1 cellular context compared by ENCODE assay signal in genomic region chr12:93603762-93604161, GRCh38.
TF ChIP-seq lines count a peak whose summit lies in the region.

No MANE protein-coding gene starts in this region.

TF ChIP-seq in K562, 482 proteins besides CTCF, POLR2A, EP300 and RAD21 (continued from another document):
- TF ChIP-seq, protein P1, sequence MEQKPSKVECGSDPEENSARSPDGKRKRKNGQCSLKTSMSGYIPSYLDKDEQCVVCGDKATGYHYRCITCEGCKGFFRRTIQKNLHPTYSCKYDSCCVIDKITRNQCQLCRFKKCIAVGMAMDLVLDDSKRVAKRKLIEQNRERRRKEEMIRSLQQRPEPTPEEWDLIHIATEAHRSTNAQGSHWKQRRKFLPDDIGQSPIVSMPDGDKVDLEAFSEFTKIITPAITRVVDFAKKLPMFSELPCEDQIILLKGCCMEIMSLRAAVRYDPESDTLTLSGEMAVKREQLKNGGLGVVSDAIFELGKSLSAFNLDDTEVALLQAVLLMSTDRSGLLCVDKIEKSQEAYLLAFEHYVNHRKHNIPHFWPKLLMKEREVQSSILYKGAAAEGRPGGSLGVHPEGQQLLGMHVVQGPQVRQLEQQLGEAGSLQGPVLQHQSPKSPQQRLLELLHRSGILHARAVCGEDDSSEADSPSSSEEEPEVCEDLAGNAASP (IDR thresholded peaks at IDR 0.05), result no peak
- TF ChIP-seq ZNF12 (CRISPR knock-in tag; IDR thresholded peaks at IDR 0.05), result no peak
- 0 out of 2 replicates have a peak, but pooled peaks have one; percentile 34 for TF ChIP-seq FOXJ2 (tag; IDR thresholded peaks at IDR 0.05)
- TF ChIP-seq NFIC (IDR thresholded peaks at IDR 0.05), result no peak
- TF ChIP-seq, protein P2, sequence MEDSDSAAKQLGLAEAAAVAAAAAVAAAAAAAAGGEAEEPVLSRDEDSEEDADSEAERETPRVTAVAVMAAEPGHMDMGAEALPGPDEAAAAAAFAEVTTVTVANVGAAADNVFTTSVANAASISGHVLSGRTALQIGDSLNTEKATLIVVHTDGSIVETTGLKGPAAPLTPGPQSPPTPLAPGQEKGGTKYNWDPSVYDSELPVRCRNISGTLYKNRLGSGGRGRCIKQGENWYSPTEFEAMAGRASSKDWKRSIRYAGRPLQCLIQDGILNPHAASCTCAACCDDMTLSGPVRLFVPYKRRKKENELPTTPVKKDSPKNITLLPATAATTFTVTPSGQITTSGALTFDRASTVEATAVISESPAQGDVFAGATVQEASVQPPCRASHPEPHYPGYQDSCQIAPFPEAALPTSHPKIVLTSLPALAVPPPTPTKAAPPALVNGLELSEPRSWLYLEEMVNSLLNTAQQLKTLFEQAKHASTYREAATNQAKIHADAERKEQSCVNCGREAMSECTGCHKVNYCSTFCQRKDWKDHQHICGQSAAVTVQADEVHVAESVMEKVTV (CRISPR knock-in tag; IDR thresholded peaks at IDR 0.05), result no peak
- TF ChIP-seq, protein P3, sequence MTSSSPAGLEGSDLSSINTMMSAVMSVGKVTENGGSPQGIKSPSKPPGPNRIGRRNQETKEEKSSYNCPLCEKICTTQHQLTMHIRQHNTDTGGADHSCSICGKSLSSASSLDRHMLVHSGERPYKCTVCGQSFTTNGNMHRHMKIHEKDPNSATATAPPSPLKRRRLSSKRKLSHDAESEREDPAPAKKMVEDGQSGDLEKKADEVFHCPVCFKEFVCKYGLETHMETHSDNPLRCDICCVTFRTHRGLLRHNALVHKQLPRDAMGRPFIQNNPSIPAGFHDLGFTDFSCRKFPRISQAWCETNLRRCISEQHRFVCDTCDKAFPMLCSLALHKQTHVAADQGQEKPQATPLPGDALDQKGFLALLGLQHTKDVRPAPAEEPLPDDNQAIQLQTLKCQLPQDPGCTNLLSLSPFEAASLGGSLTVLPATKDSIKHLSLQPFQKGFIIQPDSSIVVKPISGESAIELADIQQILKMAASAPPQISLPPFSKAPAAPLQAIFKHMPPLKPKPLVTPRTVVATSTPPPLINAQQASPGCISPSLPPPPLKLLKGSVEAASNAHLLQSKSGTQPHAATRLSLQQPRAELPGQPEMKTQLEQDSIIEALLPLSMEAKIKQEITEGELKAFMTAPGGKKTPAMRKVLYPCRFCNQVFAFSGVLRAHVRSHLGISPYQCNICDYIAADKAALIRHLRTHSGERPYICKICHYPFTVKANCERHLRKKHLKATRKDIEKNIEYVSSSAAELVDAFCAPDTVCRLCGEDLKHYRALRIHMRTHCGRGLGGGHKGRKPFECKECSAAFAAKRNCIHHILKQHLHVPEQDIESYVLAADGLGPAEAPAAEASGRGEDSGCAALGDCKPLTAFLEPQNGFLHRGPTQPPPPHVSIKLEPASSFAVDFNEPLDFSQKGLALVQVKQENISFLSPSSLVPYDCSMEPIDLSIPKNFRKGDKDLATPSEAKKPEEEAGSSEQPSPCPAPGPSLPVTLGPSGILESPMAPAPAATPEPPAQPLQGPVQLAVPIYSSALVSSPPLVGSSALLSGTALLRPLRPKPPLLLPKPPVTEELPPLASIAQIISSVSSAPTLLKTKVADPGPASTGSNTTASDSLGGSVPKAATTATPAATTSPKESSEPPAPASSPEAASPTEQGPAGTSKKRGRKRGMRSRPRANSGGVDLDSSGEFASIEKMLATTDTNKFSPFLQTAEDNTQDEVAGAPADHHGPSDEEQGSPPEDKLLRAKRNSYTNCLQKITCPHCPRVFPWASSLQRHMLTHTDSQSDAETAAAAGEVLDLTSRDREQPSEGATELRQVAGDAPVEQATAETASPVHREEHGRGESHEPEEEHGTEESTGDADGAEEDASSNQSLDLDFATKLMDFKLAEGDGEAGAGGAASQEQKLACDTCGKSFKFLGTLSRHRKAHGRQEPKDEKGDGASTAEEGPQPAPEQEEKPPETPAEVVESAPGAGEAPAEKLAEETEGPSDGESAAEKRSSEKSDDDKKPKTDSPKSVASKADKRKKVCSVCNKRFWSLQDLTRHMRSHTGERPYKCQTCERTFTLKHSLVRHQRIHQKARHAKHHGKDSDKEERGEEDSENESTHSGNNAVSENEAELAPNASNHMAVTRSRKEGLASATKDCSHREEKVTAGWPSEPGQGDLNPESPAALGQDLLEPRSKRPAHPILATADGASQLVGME (CRISPR knock-in tag; IDR thresholded peaks at IDR 0.05), result no peak
- TF ChIP-seq ZNF75A (CRISPR knock-in tag; IDR thresholded peaks at IDR 0.05), result no peak
- no peak for TF ChIP-seq PBX2 (CRISPR knock-in tag; IDR thresholded peaks at IDR 0.05; ENCODE audit: low read depth)
- peak; percentile 42 for TF ChIP-seq PBX2 (tag; conservative IDR thresholded peaks at IDR 0.05; ENCODE audit: low read depth)
- TF ChIP-seq MEIS2 (IDR thresholded peaks at IDR 0.05; ENCODE audit: partially characterized antibody), result peak; percentile 70
- TF ChIP-seq MGA (IDR thresholded peaks at IDR 0.05), result peak; percentile 65
